In genomic region chr21:42854246-42855010, GRCh38 we compare ENCODE assay signal across 27 cellular contexts.
"Had no signal": no experiment of that assay in that cellular context is flagged by ENCODE, and none has a peak within 500 bp of the region (broad histone marks: within the 10 kb centered on the region; RNA-seq: fewer than 3 reads in every experiment).

No MANE protein-coding gene starts in this region.

- H3K27ac ChIP-seq: Peyer's patch had no signal

- ATAC-seq: activated CD8-positive, alpha-beta T cell treated with anti-CD3 and anti-CD28 coated beads for 36 hours; T-helper 17 cell had no signal

- H3K4me3 ChIP-seq: Peyer's patch had no signal

- DNase-seq: activated B cell treated with CpG ODN at 0.5 μM for 24 hours; activated CD4-positive, alpha-beta T cell treated with anti-CD3 and anti-CD28 coated beads for 1 hour; activated CD4-positive, alpha-beta T cell treated with anti-CD3 and anti-CD28 coated beads, Interleukin-2, amount 10 ng/mL, durations not matched to agents 7 days and 5 days; activated CD8-positive, alpha-beta memory T cell treated with anti-CD3 and anti-CD28 coated beads, Interleukin-2, amount 50 U/mL, for 4 hours; activated CD8-positive, alpha-beta T cell treated with anti-CD3 and anti-CD28 coated beads for 36 hours; activated effector memory CD4-positive, alpha-beta T cell treated with Interleukin-2 at 50 U/mL for 16 hours; activated naive CD4-positive, alpha-beta T cell; activated T-cell treated with anti-CD3 and anti-CD28 coated beads, Interleukin-2, amount 50 U/mL, for 1 hour; amygdala; Karpas-422; MM.1S; NCI-H1105 treated with DMSO at 0.1 percent for 48 hours; NCI-H1436 treated with DMSO at 0.1 percent for 48 hours; NCI-H187; NCI-H2081; NCI-H510A treated with DMSO at 0.1 percent for 48 hours; NCI-H69; NK-92 treated with Interleukin-12 subunit alpha and Interleukin-12 subunit beta, amount 100 ng/mL, for 24 hours; OCI-M1; Peyer's patch; Right ventricle myocardium superior; T-helper 17 cell; T-helper 9 cell had no signal

- H3K9me3 ChIP-seq: Peyer's patch had no signal

- H3K4me1 Mint-ChIP-seq: activated B cell treated with CpG ODN at 0.5 μM for 24 hours had no signal

- H3K4me3 Mint-ChIP-seq: activated B cell treated with CpG ODN at 0.5 μM for 24 hours; activated CD4-positive, alpha-beta T cell treated with anti-CD3 and anti-CD28 coated beads, Interleukin-2, amount 10 ng/mL, durations not matched to agents 7 days and 5 days; activated CD8-positive, alpha-beta T cell treated with anti-CD3 and anti-CD28 coated beads for 36 hours; activated naive CD8-positive, alpha-beta T cell; activated T-helper 1 cell treated with anti-CD3 and anti-CD28 coated beads, Interleukin-12 subunit alpha, Interleukin-12 subunit beta, Interleukin-2, Interleukin-4 antibody, amounts not matched to agents 30 ng/mL and 10 ng/mL and 1 ng/mL, durations not matched to agents 14 hours and 24 hours and 36 hours; brain; central memory CD8-positive, alpha-beta T cell; T-helper 17 cell had no signal

- H3K27ac Mint-ChIP-seq: activated B cell treated with CpG ODN at 0.5 μM for 24 hours; activated CD4-positive, alpha-beta T cell treated with anti-CD3 and anti-CD28 coated beads, Interleukin-2, amount 10 ng/mL, durations not matched to agents 7 days and 5 days; activated CD8-positive, alpha-beta T cell treated with anti-CD3 and anti-CD28 coated beads for 36 hours; activated naive CD8-positive, alpha-beta T cell; activated T-helper 1 cell treated with anti-CD3 and anti-CD28 coated beads, Interleukin-12 subunit alpha, Interleukin-12 subunit beta, Interleukin-2, Interleukin-4 antibody, amounts not matched to agents 30 ng/mL and 10 ng/mL and 1 ng/mL, durations not matched to agents 14 hours and 24 hours and 36 hours; brain had no signal

- H3K27me3 Mint-ChIP-seq: activated B cell treated with CpG ODN at 0.5 μM for 24 hours; activated CD4-positive, alpha-beta T cell treated with anti-CD3 and anti-CD28 coated beads, Interleukin-2, amount 10 ng/mL, durations not matched to agents 7 days and 5 days; activated CD8-positive, alpha-beta T cell treated with anti-CD3 and anti-CD28 coated beads for 36 hours; activated naive CD8-positive, alpha-beta T cell; brain; central memory CD8-positive, alpha-beta T cell; T-helper 17 cell had no signal

- H3K4me1 ChIP-seq: Peyer's patch had no signal

- H3K9me3 Mint-ChIP-seq: activated B cell treated with CpG ODN at 0.5 μM for 24 hours; activated CD4-positive, alpha-beta T cell treated with anti-CD3 and anti-CD28 coated beads, Interleukin-2, amount 10 ng/mL, durations not matched to agents 7 days and 5 days; activated CD8-positive, alpha-beta T cell treated with anti-CD3 and anti-CD28 coated beads for 36 hours; activated T-helper 1 cell treated with anti-CD3 and anti-CD28 coated beads, Interleukin-12 subunit alpha, Interleukin-12 subunit beta, Interleukin-2, Interleukin-4 antibody, amounts not matched to agents 30 ng/mL and 10 ng/mL and 1 ng/mL, durations not matched to agents 14 hours and 24 hours and 36 hours; brain; central memory CD8-positive, alpha-beta T cell had no signal

- H3K27me3 ChIP-seq: Peyer's patch had no signal
